In the genomic region with DNA sequence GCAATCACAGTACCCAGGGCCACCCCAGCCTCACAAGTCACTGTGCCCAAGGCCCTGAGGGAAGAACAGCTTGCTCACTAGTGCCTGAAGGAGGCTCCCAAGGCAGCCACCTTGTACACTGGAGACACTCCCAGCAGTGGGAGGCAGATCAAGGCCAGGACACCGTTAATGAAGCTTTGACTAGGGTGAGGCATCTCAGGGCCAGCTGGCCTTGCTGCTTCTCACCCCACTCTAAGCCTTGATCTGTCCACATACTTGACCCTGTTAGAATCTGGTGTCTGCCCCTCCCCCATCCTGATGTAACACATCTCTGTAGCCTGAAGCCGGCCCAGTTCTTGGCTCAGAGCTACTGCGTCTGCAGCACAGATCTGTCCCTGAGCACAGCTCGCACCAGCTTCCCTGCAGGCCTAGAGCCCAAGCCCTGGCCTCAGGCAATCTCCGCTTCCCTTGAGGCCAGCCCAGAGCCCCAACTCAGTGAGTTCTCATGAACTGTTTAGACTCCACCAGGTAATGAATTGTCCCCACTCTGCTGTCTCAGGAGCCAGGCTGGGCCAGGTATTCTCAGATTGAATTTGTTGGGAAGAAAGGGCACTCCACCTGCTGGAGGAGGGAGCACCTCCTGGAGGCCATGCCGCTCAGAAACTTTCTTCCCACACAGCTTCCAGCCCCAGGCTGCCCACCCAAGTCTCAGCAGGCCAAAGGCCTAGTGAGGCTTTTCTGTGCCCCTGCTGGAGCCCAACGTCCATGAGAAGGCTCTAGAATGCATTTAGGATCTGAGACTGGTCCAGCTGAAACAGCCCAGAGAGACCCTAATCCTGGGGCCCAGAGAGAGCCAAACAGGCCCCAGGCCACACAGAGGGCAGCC, we compare ENCODE assay signal across 8 cellular contexts. TPM values are rescaled to one million over a fixed set of nuclear protein-coding genes. Genes with fewer than 3 reads are reported as not detected.
A peak's percentile ranks its signal among the peaks of the same experiment; 100 is the strongest.
DNase-seq lines count a peak whose midpoint lies in the region; ATAC-seq and TF ChIP-seq lines count a peak whose summit lies in the region.

No MANE protein-coding gene starts in this region.

- no peaks in the 10 kb centered on the region for H3K27me3 Mint-ChIP-seq in Caco-2 (ENCODE audit: insufficient read depth, unreplicated experiment)

- H3K9me3 ChIP-seq in Caco-2 (no peaks in the 10 kb centered on the region), esophagus (ENCODE audit: control insufficient read depth in 2 of 2, insufficient read depth in 1 of 2, low read depth in 1 of 2, low read length in 1 of 2) (no peaks in the 10 kb centered on the region), Karpas-422 (ENCODE audit: low read length) (no peaks in the 10 kb centered on the region)

- H3K27ac Mint-ChIP-seq in Caco-2 (ENCODE audit: unreplicated experiment), result peak overlapping the region; percentile 92

- no peaks in the 10 kb centered on the region; the same call in 1 of the 2 replicates for H3K36me3 ChIP-seq in Caco-2 (ENCODE audit: control insufficient read depth, insufficient read depth, low read length)
- no peaks in the 10 kb centered on the region for H3K36me3 ChIP-seq in esophagus (ENCODE audit: control insufficient read depth in 2 of 2, insufficient read depth in 2 of 2, low read length in 1 of 2)
- H3K36me3 ChIP-seq in Karpas-422 (ENCODE audit: insufficient read depth, low read length), result no peaks in the 10 kb centered on the region

- DNase-seq in Caco-2 (peak; percentile 90 to 93), NCI-H510A treated with DMSO at 0.1 percent for 48 hours (lab: John Stamatoyannopoulos, UW) (peak; percentile 71), myocyte (ENCODE audit: low read depth) (peak; percentile 44), Karpas-422 (no peak), NCI-H2227 treated with DMSO at 0.1 percent for 48 hours (lab: John Stamatoyannopoulos, UW) (no peak), activated gamma-delta T cell (lab: John Stamatoyannopoulos, UW) (no peak)

- peaks cover 23% of the 10 kb centered on the region for H3K36me3 Mint-ChIP-seq in Caco-2 (ENCODE audit: insufficient read depth, unreplicated experiment)

- peaks cover 50% of the 10 kb centered on the region for H3K4me1 Mint-ChIP-seq in Caco-2 (ENCODE audit: low read depth, unreplicated experiment)

- POLR2A ChIA-PET in Caco-2 (lab: Charles Lee), result interaction anchor here (0.6 to 2.7 kb wide), 12 partner anchors 9 to 116 kb away, joined by 3 to 41 read pairs (median 4); a partner anchor contains a TSS

- no peak overlapping the region for H3K4me2 ChIP-seq in Karpas-422 (ENCODE audit: low read depth, low read length, poor library complexity, severe bottlenecking)

- H3K4me3 ChIP-seq in Caco-2 (ENCODE audit: low read depth, low read length), result no peak overlapping the region
- H3K4me3 ChIP-seq in esophagus (ENCODE audit: low read depth in 1 of 2, low read length in 2 of 2), result no peak overlapping the region
- H3K4me3 ChIP-seq in Karpas-422 (ENCODE audit: low read length), result no peak overlapping the region

- H3K4me1 ChIP-seq in Caco-2, result peaks cover 48% of the 10 kb centered on the region
- H3K4me1 ChIP-seq in esophagus (ENCODE audit: control insufficient read depth in 2 of 2, insufficient read depth in 2 of 2, low read length in 1 of 2), result peaks cover 7 to 13% of the 10 kb centered on the region in 2 donors
- no peaks in the 10 kb centered on the region for H3K4me1 ChIP-seq in Karpas-422 (ENCODE audit: low read length)

- H3K9me2 ChIP-seq in Karpas-422 (replicated peaks; ENCODE audit: insufficient read depth, low read length), result no peaks in the 10 kb centered on the region

- no peaks in the 10 kb centered on the region for H3K79me2 ChIP-seq in Karpas-422 (ENCODE audit: low read length)

- H2AFZ ChIP-seq in Karpas-422 (ENCODE audit: low read length), result no peak overlapping the region

- H3K9me3 Mint-ChIP-seq in Caco-2 (ENCODE audit: unreplicated experiment), result no peaks in the 10 kb centered on the region

- intact Hi-C loops in Caco-2 (cut with micrococcal nuclease; ENCODE audit: unreplicated experiment), result loop anchor here (1.0 to 5.0 kb wide), 5 partner anchors 12 to 209 kb away; a partner anchor contains a TSS

- H3K9ac ChIP-seq in Karpas-422 (ENCODE audit: low read length), result no peak overlapping the region

- no peak for ATAC-seq in HG02588 (IDR thresholded peaks at IDR 0.05; ENCODE audit: unreplicated experiment)

- 54 to 58% methylated on average over 7 of the region's 7 CpGs for WGBS in esophagus, 2 donors

- H3K27me3 ChIP-seq in Caco-2 (replicated peaks; ENCODE audit: control insufficient read depth, insufficient read depth, low read length) (no peaks in the 10 kb centered on the region), esophagus (ENCODE audit: control insufficient read depth in 1 of 2, insufficient read depth in 2 of 2, low read length in 2 of 2) (no peaks in the 10 kb centered on the region), Karpas-422 (ENCODE audit: low read length) (no peaks in the 10 kb centered on the region)

- H3K4me3 Mint-ChIP-seq in Caco-2 (ENCODE audit: unreplicated experiment), result peak overlapping the region; percentile 40

- peak overlapping the region; percentile 47 to 75 for H3K27ac ChIP-seq in esophagus (ENCODE audit: low read depth in 2 of 2, low read length in 1 of 2)
- H3K27ac ChIP-seq in Karpas-422 (ENCODE audit: low read length), result no peak overlapping the region

- BruUV-seq in Caco-2 (replicated peaks; lab: Mats Ljungman, UMichigan), result no TSS peak

- no peaks in the 10 kb centered on the region for H4K20me1 ChIP-seq in Karpas-422 (ENCODE audit: insufficient read depth, low read depth, low read length)

- CTCF ChIA-PET in Caco-2 (lab: Charles Lee), result interaction anchor here (0.5 to 2.2 kb wide), 15 partner anchors 11 to 375 kb away, joined by 3 to 19 read pairs (median 5); a partner anchor contains a TSS

- peak; percentile 53 to 70 for TF ChIP-seq CTCF in Caco-2 (IDR thresholded peaks at IDR 0.05; ENCODE audit: insufficient read depth in 1 of 2, low read depth in 1 of 2, low read length in 1 of 2, severe bottlenecking in 1 of 2, unreplicated experiment in 1 of 2)

RNA-seq across cellular contexts. Expression of a gene that starts 13.4 kb away (rescaled TPM):
- total RNA-seq in Caco-2 (2022), result 65.3 and 67.6 TPM in 2 replicates
- polyA plus RNA-seq in esophagus, result 1 to 10 TPM; 3.8 to 4.1 TPM
- total RNA-seq in myocyte, result 5.9 and 10.2 TPM in 2 replicates
- 9.2 TPM for polyA plus RNA-seq in myocyte (2012)
- 82.1 and 139 TPM in 2 replicates for total RNA-seq in Karpas-422 (2014; rRNA removed; shearing (Covaris generic); ENCODE audit: low replicate concordance)

Comparison
In these comparisons a context has a peak if more than half of its experiments do, and no peak if none do; other contexts are left out.
1. DNase-seq: peak in Caco-2 (2 of 2), NCI-H510A treated with DMSO at 0.1 percent for 48 hours (single experiment) and myocyte (single experiment); none in Karpas-422 (single experiment), NCI-H2227 treated with DMSO at 0.1 percent for 48 hours (single experiment) and activated gamma-delta T cell (single experiment).